In genomic region chr17:78789663-78790181, GRCh38 we compare ENCODE assay signal across 8 cellular contexts. TPM values are rescaled to one million over a fixed set of nuclear protein-coding genes. Genes with fewer than 3 reads are reported as not detected.
DNase-seq lines count a peak whose midpoint lies in the region; ATAC-seq and TF ChIP-seq lines count a peak whose summit lies in the region.

No MANE protein-coding gene starts in this region.

- intact Hi-C loops in left lung (cut with DNase I) = no loop called here
- intact Hi-C loops in vagina (cut with DNase I) = no loop called here

- no peak for TF ChIP-seq POLR2A in vagina (IDR thresholded peaks at IDR 0.05)

- H3K4me1 ChIP-seq in left lung (peaks cover 15 to 32% of the 10 kb centered on the region in 2 donors), vagina (peaks cover 39% of the 10 kb centered on the region)

- no peak for TF ChIP-seq CTCF in AG10803 (conservative IDR thresholded peaks at IDR 0.05; ENCODE audit: low read length)
- TF ChIP-seq CTCF in left lung (IDR thresholded peaks at IDR 0.05) = no peak
- TF ChIP-seq CTCF in vagina (IDR thresholded peaks at IDR 0.05) = no peak

- H3K9me3 ChIP-seq in left lung = no peaks in the 10 kb centered on the region
- H3K9me3 ChIP-seq in vagina = no peaks in the 10 kb centered on the region

- H3K4me3 ChIP-seq in AG10803 (ENCODE audit: low read length) = peak overlapping the region; percentile 31
- H3K4me3 ChIP-seq in left lung = no peak overlapping the region
- H3K4me3 ChIP-seq in vagina = no peak overlapping the region

- H3K27ac ChIP-seq in left lung = peak overlapping the region; percentile 71 to 73
- H3K27ac ChIP-seq in vagina = peak overlapping the region; percentile 59

- DNase-seq in AG10803 (ENCODE audit: low read depth) (peak; percentile 88), NCI-H345 (lab: John Stamatoyannopoulos, UW) (peak; percentile 68), amniotic stem cell (lab: John Stamatoyannopoulos, UW) (peak; percentile 47), left lung (peak; percentile 80 to 84), vagina (ENCODE audit: extremely low spot score in 2 of 2) (no peak), KG1 (lab: John Stamatoyannopoulos, UW) (no peak)

- H3K36me3 ChIP-seq in left lung = peaks cover 0 to 18% of the 10 kb centered on the region in 2 donors
- H3K36me3 ChIP-seq in vagina = peaks cover 0 to 13% of the 10 kb centered on the region in 2 donors

- H3K27me3 ChIP-seq in left lung = no peaks in the 10 kb centered on the region
- no peaks in the 10 kb centered on the region for H3K27me3 ChIP-seq in vagina

- ATAC-seq in left lung = peak; percentile 75
- ATAC-seq in GM18870 (IDR thresholded peaks at IDR 0.05; ENCODE audit: unreplicated experiment) = no peak
- no peak for ATAC-seq in HG03159 (IDR thresholded peaks at IDR 0.05; ENCODE audit: unreplicated experiment)

RNA-seq across cellular contexts. Expression of gene CYTH1, which starts 7.6 kb away (rescaled TPM):
- total RNA-seq in left lung (10 to 100 TPM; 65.1 to 96.1 TPM), vagina (62.9 TPM)

RNA-seq across cellular contexts. Expression of gene USP36, which starts 50.9 kb away (rescaled TPM):
- total RNA-seq in left lung (10 to 100 TPM; 29.2 to 44.2 TPM), vagina (71.2 TPM)

Comparison
In these comparisons a context has a peak if more than half of its experiments do, and no peak if none do; other contexts are left out.
1. DNase-seq: peak in AG10803 (single experiment), NCI-H345 (single experiment), amniotic stem cell (single experiment) and left lung (2 of 2); none in vagina (0 of 2) and KG1 (single experiment).